Comparison of ENCODE assay signal across 9 cellular contexts in genomic region chr14:20400965-20401593, GRCh38. TPM values are rescaled to one million over a fixed set of nuclear protein-coding genes. Genes with fewer than 3 reads are reported as not detected.
A peak's percentile ranks its signal among the peaks of the same experiment; 100 is the strongest.
DNase-seq lines count a peak whose midpoint lies in the region; ATAC-seq and TF ChIP-seq lines count a peak whose summit lies in the region.
"Had no signal": no experiment of that assay in that cellular context is flagged by ENCODE, and none has a peak within 500 bp of the region (broad histone marks: within the 10 kb centered on the region; RNA-seq: fewer than 3 reads in every experiment).

No MANE protein-coding gene starts in this region.

- peaks cover 77 to 95% (median 91%) of the 10 kb centered on the region in 3 donors for H3K36me3 ChIP-seq in tibial artery

- H3K4me3 ChIP-seq in tibial artery, result no peak overlapping the region

- no peaks in the 10 kb centered on the region for H3K9me3 ChIP-seq in CD4-positive, alpha-beta T cell (ENCODE audit: control insufficient read depth, low read length)
- no peaks in the 10 kb centered on the region for H3K9me3 ChIP-seq in tibial artery

- H3K4me3 Mint-ChIP-seq in CD4-positive, alpha-beta T cell, result no peak overlapping the region
- H3K4me3 Mint-ChIP-seq in activated T-helper 17 cell treated with anti-CD3 and anti-CD28 coated beads, Interleukin-2, amount 50 U/mL, for 72 hours, result peak overlapping the region; percentile 86

- no peak overlapping the region for H3K27ac Mint-ChIP-seq in CD4-positive, alpha-beta T cell
- H3K27ac Mint-ChIP-seq in activated T-helper 17 cell treated with anti-CD3 and anti-CD28 coated beads, Interleukin-2, amount 50 U/mL, for 72 hours, result peak overlapping the region; percentile 100

- peaks cover 87% of the 10 kb centered on the region for H3K36me3 Mint-ChIP-seq in CD4-positive, alpha-beta T cell (ENCODE audit: low read depth)
- H3K36me3 Mint-ChIP-seq in activated T-helper 17 cell treated with anti-CD3 and anti-CD28 coated beads, Interleukin-2, amount 50 U/mL, for 72 hours (ENCODE audit: low read depth), result peaks cover 97% of the 10 kb centered on the region

- H3K4me1 Mint-ChIP-seq in CD4-positive, alpha-beta T cell (ENCODE audit: low read depth), result peaks cover 14% of the 10 kb centered on the region
- H3K4me1 Mint-ChIP-seq in activated T-helper 17 cell treated with anti-CD3 and anti-CD28 coated beads, Interleukin-2, amount 50 U/mL, for 72 hours, result peaks cover 31% of the 10 kb centered on the region

- no peak overlapping the region for H3K27ac ChIP-seq in CD4-positive, alpha-beta T cell (ENCODE audit: low read depth, low read length)
- no peak overlapping the region for H3K27ac ChIP-seq in tibial artery

- H3K27me3 ChIP-seq in CD4-positive, alpha-beta T cell (ENCODE audit: control insufficient read depth, insufficient read depth, low read length), result no peaks in the 10 kb centered on the region
- H3K27me3 ChIP-seq in tibial artery, result no peaks in the 10 kb centered on the region

- H3K27me3 Mint-ChIP-seq in CD4-positive, alpha-beta T cell, result no peaks in the 10 kb centered on the region
- H3K27me3 Mint-ChIP-seq in activated T-helper 17 cell treated with anti-CD3 and anti-CD28 coated beads, Interleukin-2, amount 50 U/mL, for 72 hours, result no peaks in the 10 kb centered on the region

- CTCF ChIA-PET in CD4-positive, alpha-beta T cell (lab: Charles Lee), result interaction anchor here (1.5 kb wide), 1 partner anchor 15 kb away, joined by 4 read pairs; no protein-coding TSS in a partner anchor

- no peak for DNase-seq in CD4-positive, alpha-beta T cell
- DNase-seq in HT-29 (ENCODE audit: low spot score), result peak; percentile 51
- DNase-seq in left colon, result no peak
- no peak for DNase-seq in tibial artery
- no peak for DNase-seq in HuH-7 (ENCODE audit: low spot score)
- DNase-seq: NCI-H1436 treated with DMSO at 0.1 percent for 48 hours had no signal

- H3K9me3 Mint-ChIP-seq in CD4-positive, alpha-beta T cell, result no peaks in the 10 kb centered on the region
- no peaks in the 10 kb centered on the region for H3K9me3 Mint-ChIP-seq in activated T-helper 17 cell treated with anti-CD3 and anti-CD28 coated beads, Interleukin-2, amount 50 U/mL, for 72 hours

- TF ChIP-seq CTCF in CD4-positive, alpha-beta T cell (IDR thresholded peaks at IDR 0.05), result no peak
- TF ChIP-seq CTCF in tibial artery (IDR thresholded peaks at IDR 0.05), result no peak

- POLR2A ChIA-PET in CD4-positive, alpha-beta T cell (lab: Charles Lee), result interaction anchor here (1.7 to 2.5 kb wide), 2 partner anchors 13 to 54 kb away, joined by 6 read pairs; partner anchors contain the start of genes APEX1, OSGEP and TEP1

- intact Hi-C loops in CD4-positive, alpha-beta T cell (cut with DNase I, micrococcal nuclease), result no loop called here
- intact Hi-C loops in left colon (cut with DNase I, micrococcal nuclease) (no loop called here), tibial artery (cut with DNase I; ENCODE audit: low total_unique reads) (no loop called here)

- peak; percentile 21 for ATAC-seq in CD4-positive, alpha-beta T cell (ENCODE audit: poor library complexity)
- peak; percentile 92 for ATAC-seq in activated T-helper 17 cell treated with anti-CD3 and anti-CD28 coated beads, Interleukin-2, amount 50 U/mL, for 72 hours (replicated peaks)
- ATAC-seq in left colon (peak; percentile 68), HG03039 (IDR thresholded peaks at IDR 0.05; ENCODE audit: unreplicated experiment) (no peak), GM18907 (IDR thresholded peaks at IDR 0.05; ENCODE audit: unreplicated experiment) (no peak)

- H3K4me1 ChIP-seq in tibial artery, result peaks cover 0 to 4% (median 0%) of the 10 kb centered on the region in 4 donors

RNA-seq across cellular contexts. Expression of gene TEP1, which starts 12.2 kb away (rescaled TPM):
- 10 to 100 TPM; 14.3 to 17.4 TPM for total RNA-seq in CD4-positive, alpha-beta T cell
- 10.9 and 12.6 TPM in 2 replicates for total RNA-seq in HT-29 (2014; rRNA removed; shearing (Covaris generic))
- 10 to 100 TPM; 36.6 to 86.1 TPM for total RNA-seq in activated T-helper 17 cell treated with anti-CD3 and anti-CD28 coated beads, Interleukin-2, amount 50 U/mL, for 72 hours
- 10 to 100 TPM; 72.1 to 74.3 TPM for total RNA-seq in left colon

RNA-seq across cellular contexts. Expression of gene KLHL33, which starts 34.9 kb away (rescaled TPM):
- under 1 TPM; 0.19 to 0.31 TPM for total RNA-seq in CD4-positive, alpha-beta T cell
- total RNA-seq in HT-29 (2014; rRNA removed; shearing (Covaris generic)), result not detected in 2 replicates
- total RNA-seq in activated T-helper 17 cell treated with anti-CD3 and anti-CD28 coated beads, Interleukin-2, amount 50 U/mL, for 72 hours, result under 1 TPM; 0.04 to 0.11 TPM
- under 1 TPM; 0.09 to 0.31 TPM for total RNA-seq in left colon

RNA-seq across cellular contexts. Expression of gene OSGEP, which starts 53.5 kb away (rescaled TPM):
- 10 to 100 TPM; 49.2 to 52.9 TPM for total RNA-seq in CD4-positive, alpha-beta T cell
- total RNA-seq in HT-29 (2014; rRNA removed; shearing (Covaris generic)), result 44.2 and 44.5 TPM in 2 replicates
- 10 to 100 TPM; 40.5 to 42.3 TPM for total RNA-seq in activated T-helper 17 cell treated with anti-CD3 and anti-CD28 coated beads, Interleukin-2, amount 50 U/mL, for 72 hours
- total RNA-seq in left colon, result 10 to 100 TPM; 31.2 to 35.0 TPM

RNA-seq across cellular contexts. Expression of gene APEX1, which starts 53.9 kb away (rescaled TPM):
- total RNA-seq in CD4-positive, alpha-beta T cell, result 100 to 1,000 TPM; 125 to 127 TPM
- 64.0 TPM in 2 replicates for total RNA-seq in HT-29 (2014; rRNA removed; shearing (Covaris generic))
- total RNA-seq in activated T-helper 17 cell treated with anti-CD3 and anti-CD28 coated beads, Interleukin-2, amount 50 U/mL, for 72 hours, result 100 to 1,000 TPM; 151 to 224 TPM
- total RNA-seq in left colon, result 10 to 100 TPM; 80.5 to 93.9 TPM

RNA-seq across cellular contexts. Expression of gene PARP2, which starts 57.6 kb away (rescaled TPM):
- total RNA-seq in CD4-positive, alpha-beta T cell, result 10 to 100 TPM; 16.3 to 20.4 TPM
- 13.7 and 14.3 TPM in 2 replicates for total RNA-seq in HT-29 (2014; rRNA removed; shearing (Covaris generic))
- 10 to 100 TPM; 35.2 to 65.3 TPM for total RNA-seq in activated T-helper 17 cell treated with anti-CD3 and anti-CD28 coated beads, Interleukin-2, amount 50 U/mL, for 72 hours
- total RNA-seq in left colon, result 10 to 100 TPM; 10.0 to 10.7 TPM

Comparison
In these comparisons a context has a peak if more than half of its experiments do, and no peak if none do; other contexts are left out.
1. ATAC-seq: peak in CD4-positive, alpha-beta T cell (single experiment), activated T-helper 17 cell treated with anti-CD3 and anti-CD28 coated beads, Interleukin-2, amount 50 U/mL, for 72 hours (single experiment) and left colon (single experiment); none in HG03039 (single experiment) and GM18907 (single experiment).